In genomic region chr6:119442776-119443184, GRCh38 we compare ENCODE assay signal across 13 cellular contexts.
DNase-seq lines count a peak whose midpoint lies in the region; ATAC-seq, FAIRE-seq and TF ChIP-seq lines count a peak whose summit lies in the region.
"Had no signal": no experiment of that assay in that cellular context is flagged by ENCODE, and none has a peak within 500 bp of the region (broad histone marks: within the 10 kb centered on the region; RNA-seq: fewer than 3 reads in every experiment).

No MANE protein-coding gene starts in this region.

- H3K27me3 Mint-ChIP-seq in activated T-helper 2 cell treated with anti-CD3 and anti-CD28 coated beads, Interferon-gamma antibody, Interleukin-2, Interleukin-4, amounts not matched to agents 10 μg/mL and 5 μg/mL and 100 μg/mL, durations not matched to agents 14 hours and 24 hours and 36 hours (ENCODE audit: low read depth) = peaks cover 7% of the 10 kb centered on the region
- H3K27me3 Mint-ChIP-seq: activated T-helper 17 cell treated with anti-CD3 and anti-CD28 coated beads, Interleukin-2, amount 50 U/mL, for 72 hours had no signal

- ATAC-seq in GM21360 (IDR thresholded peaks at IDR 0.05; ENCODE audit: unreplicated experiment) = peak; percentile 48
- ATAC-seq in HG03558 (IDR thresholded peaks at IDR 0.05; ENCODE audit: extremely low read depth, unreplicated experiment) = peak; percentile 50
- ATAC-seq: activated T-helper 17 cell treated with anti-CD3 and anti-CD28 coated beads, Interleukin-2, amount 50 U/mL, for 72 hours had no signal

- intact Hi-C loops in esophagus squamous epithelium (cut with DNase I) = no loop called here
- intact Hi-C loops in activated T-helper 2 cell treated with anti-CD3 and anti-CD28 coated beads, Interferon-gamma antibody, Interleukin-2, Interleukin-4, amounts not matched to agents 10 μg/mL and 5 μg/mL and 100 μg/mL, durations not matched to agents 14 hours and 24 hours and 36 hours (cut with micrococcal nuclease) = no loop called here

- peak overlapping the region in 1 of 4 donors; percentile 42 for H3K27ac ChIP-seq in esophagus squamous epithelium
- H3K27ac ChIP-seq: uterus had no signal

- DNase-seq in GM12865 (ENCODE audit: low read depth) (peak; percentile 72), esophagus squamous epithelium (lab: John Stamatoyannopoulos, UW) (no peak), foreskin melanocyte (no peak)
- no peak for DNase-seq in activated T-helper 2 cell treated with anti-CD3 and anti-CD28 coated beads, Interferon-gamma antibody, Interleukin-2, Interleukin-4, amounts not matched to agents 10 μg/mL and 5 μg/mL and 100 μg/mL, durations not matched to agents 14 hours and 24 hours and 36 hours (ENCODE audit: low spot score)
- DNase-seq in stimulated activated CD4-positive, alpha-beta T cell treated with anti-CD3 and anti-CD28 coated beads, Interleukin-4, amount 100 ng/mL, for 4 hours = no peak
- DNase-seq: NCI-H1694; stimulated activated CD4-positive, alpha-beta T cell treated with anti-CD3 and anti-CD28 coated beads, Interleukin-12 subunit alpha, Interleukin-12 subunit beta, amount 100 ng/mL, for 4 hours; uterus had no signal

- no peaks in the 10 kb centered on the region for H3K27me3 ChIP-seq in esophagus squamous epithelium
- H3K27me3 ChIP-seq: uterus had no signal

- no peaks in the 10 kb centered on the region for H3K9me3 ChIP-seq in esophagus squamous epithelium
- H3K9me3 ChIP-seq: uterus had no signal

- peaks cover 38% of the 10 kb centered on the region for H3K4me1 Mint-ChIP-seq in activated T-helper 2 cell treated with anti-CD3 and anti-CD28 coated beads, Interferon-gamma antibody, Interleukin-2, Interleukin-4, amounts not matched to agents 10 μg/mL and 5 μg/mL and 100 μg/mL, durations not matched to agents 14 hours and 24 hours and 36 hours (ENCODE audit: low read depth)

- peaks cover 22% of the 10 kb centered on the region for H3K9me3 Mint-ChIP-seq in activated T-helper 2 cell treated with anti-CD3 and anti-CD28 coated beads, Interferon-gamma antibody, Interleukin-2, Interleukin-4, amounts not matched to agents 10 μg/mL and 5 μg/mL and 100 μg/mL, durations not matched to agents 14 hours and 24 hours and 36 hours
- H3K9me3 Mint-ChIP-seq: activated T-helper 17 cell treated with anti-CD3 and anti-CD28 coated beads, Interleukin-2, amount 50 U/mL, for 72 hours had no signal

- no peak for TF ChIP-seq POLR2A in esophagus squamous epithelium (IDR thresholded peaks at IDR 0.05)

- H3K4me3 Mint-ChIP-seq in activated T-helper 2 cell treated with anti-CD3 and anti-CD28 coated beads, Interferon-gamma antibody, Interleukin-2, Interleukin-4, amounts not matched to agents 10 μg/mL and 5 μg/mL and 100 μg/mL, durations not matched to agents 14 hours and 24 hours and 36 hours (ENCODE audit: low read depth) = no peak overlapping the region
- H3K4me3 Mint-ChIP-seq: activated T-helper 17 cell treated with anti-CD3 and anti-CD28 coated beads, Interleukin-2, amount 50 U/mL, for 72 hours had no signal

- TF ChIP-seq CTCF in GM12865 (IDR thresholded peaks at IDR 0.05; ENCODE audit: insufficient read depth, low read depth, low read length, missing control alignments) = no peak
- TF ChIP-seq CTCF in esophagus squamous epithelium (IDR thresholded peaks at IDR 0.05) = no peak

- no peak overlapping the region for H3K27ac Mint-ChIP-seq in activated T-helper 2 cell treated with anti-CD3 and anti-CD28 coated beads, Interferon-gamma antibody, Interleukin-2, Interleukin-4, amounts not matched to agents 10 μg/mL and 5 μg/mL and 100 μg/mL, durations not matched to agents 14 hours and 24 hours and 36 hours
- H3K27ac Mint-ChIP-seq: activated T-helper 17 cell treated with anti-CD3 and anti-CD28 coated beads, Interleukin-2, amount 50 U/mL, for 72 hours had no signal

- H3K36me3 ChIP-seq in esophagus squamous epithelium = no peaks in the 10 kb centered on the region
- H3K36me3 ChIP-seq: uterus had no signal

- H3K4me3 ChIP-seq in GM12865 (ENCODE audit: low read depth, low read length) (no peak overlapping the region), esophagus squamous epithelium (no peak overlapping the region)
- H3K4me3 ChIP-seq: uterus had no signal

- H3K36me3 Mint-ChIP-seq in activated T-helper 2 cell treated with anti-CD3 and anti-CD28 coated beads, Interferon-gamma antibody, Interleukin-2, Interleukin-4, amounts not matched to agents 10 μg/mL and 5 μg/mL and 100 μg/mL, durations not matched to agents 14 hours and 24 hours and 36 hours (ENCODE audit: low read depth) = peaks cover 24% of the 10 kb centered on the region

- WGBS in esophagus squamous epithelium, 2 donors = 60 to 69% methylated on average over 9 of the region's 9 CpGs

- peaks cover 0 to 16% (median 11%) of the 10 kb centered on the region in 3 donors for H3K4me1 ChIP-seq in esophagus squamous epithelium

- FAIRE-seq in islet of Langerhans (lab: Jason Lieb, UNC) = peak; percentile 93
- FAIRE-seq: frontal cortex had no signal
